Comparison of ENCODE assay signal across 36 cellular contexts in genomic region chr1:88221396-88221795, GRCh38.
"Had no signal": no experiment of that assay in that cellular context is flagged by ENCODE, and none has a peak within 500 bp of the region (broad histone marks: within the 10 kb centered on the region; RNA-seq: fewer than 3 reads in every experiment).

No MANE protein-coding gene starts in this region.

- H3K27me3 ChIP-seq: ascending aorta, SJCRH30 had no signal

- H3K27ac Mint-ChIP-seq: activated CD4-positive, alpha-beta memory T cell treated with anti-CD3 and anti-CD28 coated beads, Interleukin-2, amount 10 ng/mL, durations not matched to agents 7 days and 5 days; activated CD8-positive, alpha-beta memory T cell treated with anti-CD3 and anti-CD28 coated beads, Interleukin-2, amount 10 ng/mL, durations not matched to agents 7 days and 5 days; activated naive CD4-positive, alpha-beta T cell treated with anti-CD3 and anti-CD28 coated beads, Interleukin-2, amount 50 U/mL, for 24 hours; activated naive CD8-positive, alpha-beta T cell treated with anti-CD3 and anti-CD28 coated beads, Interleukin-2, amount 10 ng/mL, durations not matched to agents 7 days and 5 days; activated T-cell treated with anti-CD3 and anti-CD28 coated beads, Interleukin-2, amount 50 U/mL, for 72 hours; activated T-helper 17 cell treated with anti-CD3 and anti-CD28 coated beads, Interleukin-2, amount 50 U/mL, for 72 hours had no signal

- H3K9me3 Mint-ChIP-seq: activated CD4-positive, alpha-beta memory T cell treated with anti-CD3 and anti-CD28 coated beads, Interleukin-2, amount 10 ng/mL, durations not matched to agents 7 days and 5 days; activated naive CD4-positive, alpha-beta T cell treated with anti-CD3 and anti-CD28 coated beads, Interleukin-2, amount 50 U/mL, for 24 hours; activated naive CD8-positive, alpha-beta T cell treated with anti-CD3 and anti-CD28 coated beads, Interleukin-2, amount 10 ng/mL, durations not matched to agents 7 days and 5 days; activated T-cell treated with anti-CD3 and anti-CD28 coated beads, Interleukin-2, amount 50 U/mL, for 72 hours; activated T-helper 17 cell treated with anti-CD3 and anti-CD28 coated beads, Interleukin-2, amount 50 U/mL, for 72 hours had no signal

- H3K9me3 ChIP-seq: SJCRH30 had no signal

- H3K4me1 ChIP-seq: ascending aorta, SJCRH30 had no signal

- H3K36me3 ChIP-seq: ascending aorta, SJCRH30, WERI-Rb-1 had no signal

- H3K4me3 ChIP-seq: ascending aorta, SJCRH30, SK-N-MC had no signal

- FAIRE-seq: colon had no signal

- H3K4me1 Mint-ChIP-seq: activated CD4-positive, alpha-beta memory T cell treated with anti-CD3 and anti-CD28 coated beads, Interleukin-2, amount 10 ng/mL, durations not matched to agents 7 days and 5 days; activated CD8-positive, alpha-beta memory T cell treated with anti-CD3 and anti-CD28 coated beads, Interleukin-2, amount 10 ng/mL, durations not matched to agents 7 days and 5 days; activated naive CD4-positive, alpha-beta T cell treated with anti-CD3 and anti-CD28 coated beads, Interleukin-2, amount 50 U/mL, for 24 hours; activated naive CD8-positive, alpha-beta T cell treated with anti-CD3 and anti-CD28 coated beads, Interleukin-2, amount 10 ng/mL, durations not matched to agents 7 days and 5 days; activated T-helper 17 cell treated with anti-CD3 and anti-CD28 coated beads, Interleukin-2, amount 50 U/mL, for 72 hours had no signal

- H3K27ac ChIP-seq: ascending aorta, SJCRH30, SK-N-MC, WERI-Rb-1 had no signal

- H3K36me3 Mint-ChIP-seq: activated CD8-positive, alpha-beta memory T cell treated with anti-CD3 and anti-CD28 coated beads, Interleukin-2, amount 10 ng/mL, durations not matched to agents 7 days and 5 days; activated naive CD4-positive, alpha-beta T cell treated with anti-CD3 and anti-CD28 coated beads, Interleukin-2, amount 50 U/mL, for 24 hours; activated naive CD8-positive, alpha-beta T cell treated with anti-CD3 and anti-CD28 coated beads, Interleukin-2, amount 10 ng/mL, durations not matched to agents 7 days and 5 days; brain had no signal

- H3K4me3 Mint-ChIP-seq: activated CD4-positive, alpha-beta memory T cell treated with anti-CD3 and anti-CD28 coated beads, Interleukin-2, amount 10 ng/mL, durations not matched to agents 7 days and 5 days; activated CD8-positive, alpha-beta memory T cell treated with anti-CD3 and anti-CD28 coated beads, Interleukin-2, amount 10 ng/mL, durations not matched to agents 7 days and 5 days; activated naive CD4-positive, alpha-beta T cell treated with anti-CD3 and anti-CD28 coated beads, Interleukin-2, amount 50 U/mL, for 24 hours; activated naive CD8-positive, alpha-beta T cell treated with anti-CD3 and anti-CD28 coated beads, Interleukin-2, amount 10 ng/mL, durations not matched to agents 7 days and 5 days; activated T-cell treated with anti-CD3 and anti-CD28 coated beads, Interleukin-2, amount 50 U/mL, for 72 hours; activated T-helper 17 cell treated with anti-CD3 and anti-CD28 coated beads, Interleukin-2, amount 50 U/mL, for 72 hours; brain had no signal

- DNase-seq: activated CD4-positive, alpha-beta memory T cell treated with anti-CD3 and anti-CD28 coated beads, Interleukin-2, amount 10 ng/mL, durations not matched to agents 7 days and 5 days; activated CD4-positive, alpha-beta T cell treated with anti-CD3 and anti-CD28 coated beads for 1 hour; activated CD4-positive, alpha-beta T cell treated with anti-CD3 and anti-CD28 coated beads for 48 hours; activated CD4-positive, CD25-positive, alpha-beta regulatory T cell; activated CD8-positive, alpha-beta memory T cell treated with anti-CD3 and anti-CD28 coated beads for 24 hours; activated CD8-positive, alpha-beta memory T cell treated with anti-CD3 and anti-CD28 coated beads, Interleukin-2, amount 10 ng/mL, durations not matched to agents 7 days and 5 days; activated CD8-positive, alpha-beta memory T cell treated with anti-CD3 and anti-CD28 coated beads, Interleukin-2, amount 50 U/mL, for 48 hours; activated gamma-delta T cell; activated naive CD4-positive, alpha-beta T cell treated with Interleukin-2 at 50 U/mL for 16 hours; activated naive CD8-positive, alpha-beta T cell treated with anti-CD3 and anti-CD28 coated beads, Interleukin-2, amount 10 ng/mL, durations not matched to agents 7 days and 5 days; activated T-cell treated with anti-CD3 and anti-CD28 coated beads, Interleukin-2, amount 50 U/mL, for 72 hours; amygdala; central memory CD4-positive, alpha-beta T cell; MV-4-11; NCI-H1092; NCI-H1436 treated with DMSO at 0.1 percent for 48 hours; NCI-H1694 treated with DMSO at 0.1 percent for 48 hours; NCI-H2029 treated with DMSO at 0.1 percent for 48 hours; NCI-H2107; NCI-H2171; NCI-H226; NCI-H446 treated with DMSO at 0.1 percent for 48 hours; NCI-H524 treated with DMSO at 0.1 percent for 48 hours; SHP77; SJCRH30; T-helper 1 cell; T-helper 2 cell; T-helper 9 cell; WERI-Rb-1 had no signal

- ATAC-seq: activated CD8-positive, alpha-beta memory T cell treated with anti-CD3 and anti-CD28 coated beads, Interleukin-2, amount 10 ng/mL, durations not matched to agents 7 days and 5 days; activated T-cell treated with anti-CD3 and anti-CD28 coated beads, Interleukin-2, amount 50 U/mL, for 72 hours; activated T-helper 17 cell treated with anti-CD3 and anti-CD28 coated beads, Interleukin-2, amount 50 U/mL, for 72 hours; Panc1 had no signal

- H3K27me3 Mint-ChIP-seq: activated CD4-positive, alpha-beta memory T cell treated with anti-CD3 and anti-CD28 coated beads, Interleukin-2, amount 10 ng/mL, durations not matched to agents 7 days and 5 days; activated CD8-positive, alpha-beta memory T cell treated with anti-CD3 and anti-CD28 coated beads, Interleukin-2, amount 10 ng/mL, durations not matched to agents 7 days and 5 days; activated naive CD4-positive, alpha-beta T cell treated with anti-CD3 and anti-CD28 coated beads, Interleukin-2, amount 50 U/mL, for 24 hours; activated naive CD8-positive, alpha-beta T cell treated with anti-CD3 and anti-CD28 coated beads, Interleukin-2, amount 10 ng/mL, durations not matched to agents 7 days and 5 days had no signal
